11 cellular contexts compared by ENCODE assay signal in the genomic region with DNA sequence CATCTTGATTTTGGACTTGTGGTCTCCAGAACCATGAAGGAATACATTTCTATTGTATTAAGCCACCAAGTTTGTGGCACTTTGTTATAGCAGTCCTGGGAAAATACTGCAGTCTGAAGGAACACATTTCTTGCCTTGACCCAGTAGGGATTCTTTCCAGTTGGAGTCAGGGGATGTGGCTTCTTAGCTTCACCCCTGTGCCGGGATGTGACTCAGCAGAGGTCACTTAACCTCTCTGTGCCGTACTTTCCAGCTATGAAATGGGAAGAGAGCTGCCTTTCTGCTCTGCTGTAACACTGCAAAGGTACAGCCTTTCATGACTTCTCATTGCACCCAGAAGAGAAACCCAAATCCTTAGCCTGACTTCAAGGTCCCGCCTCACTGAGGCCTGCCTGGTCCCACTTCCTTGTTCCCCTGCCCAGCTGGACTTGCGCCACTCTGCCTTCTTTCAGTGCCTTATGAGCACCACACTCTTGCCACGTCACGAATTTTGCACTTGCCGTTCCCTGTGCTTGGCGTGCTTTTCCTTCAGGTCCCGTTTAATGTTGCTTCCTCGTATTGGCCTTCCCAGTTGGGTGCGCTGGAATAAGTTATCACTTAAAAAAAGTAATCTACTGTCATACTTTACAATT. TPM values are rescaled to one million over a fixed set of nuclear protein-coding genes. Genes with fewer than 3 reads are reported as not detected.
A peak's percentile ranks its signal among the peaks of the same experiment; 100 is the strongest.
DNase-seq lines count a peak whose midpoint lies in the region; ATAC-seq and TF ChIP-seq lines count a peak whose summit lies in the region.
"Had no signal": no experiment of that assay in that cellular context is flagged by ENCODE, and none has a peak within 500 bp of the region (broad histone marks: within the 10 kb centered on the region; RNA-seq: fewer than 3 reads in every experiment).

No MANE protein-coding gene starts in this region.

- POLR2A ChIA-PET in activated CD4-positive, alpha-beta T cell treated with anti-CD3 and anti-CD28 coated beads for 36 hours (lab: Charles Lee): no interaction called here

- CTCF ChIA-PET in activated CD4-positive, alpha-beta T cell treated with anti-CD3 and anti-CD28 coated beads for 36 hours (lab: Charles Lee): interaction anchor here (0.6 to 1.0 kb wide), 4 partner anchors 10 to 261 kb away, joined by 3 to 5 read pairs (median 3); no protein-coding TSS in a partner anchor

- no peak for TF ChIP-seq CTCF in upper lobe of right lung (IDR thresholded peaks at IDR 0.05)

- ATAC-seq in activated CD4-positive, alpha-beta T cell treated with anti-CD3 and anti-CD28 coated beads for 36 hours: no peak
- ATAC-seq in upper lobe of right lung (peak; percentile 86), GM19455 (IDR thresholded peaks at IDR 0.05; ENCODE audit: unreplicated experiment) (no peak)

- intact Hi-C loops in activated CD4-positive, alpha-beta T cell treated with anti-CD3 and anti-CD28 coated beads for 36 hours (cut with DNase I, micrococcal nuclease): no loop called here
- intact Hi-C loops in upper lobe of right lung (cut with DNase I): no loop called here

- H3K36me3 ChIP-seq in upper lobe of right lung: no peaks in the 10 kb centered on the region

- H3K4me3 ChIP-seq in upper lobe of right lung: no peak overlapping the region

- no peaks in the 10 kb centered on the region for H3K27me3 Mint-ChIP-seq in activated CD4-positive, alpha-beta T cell treated with anti-CD3 and anti-CD28 coated beads for 36 hours
- no peaks in the 10 kb centered on the region for H3K27me3 Mint-ChIP-seq in activated naive CD8-positive, alpha-beta T cell treated with anti-CD3 and anti-CD28 coated beads for 36 hours
- H3K27me3 Mint-ChIP-seq in immature natural killer cell (ENCODE audit: low read depth in 3 of 3): peaks cover 1 to 10% (median 2%) of the 10 kb centered on the region in 3 donors
- H3K27me3 Mint-ChIP-seq: memory B cell had no signal

- peaks cover 87% of the 10 kb centered on the region for H3K4me1 Mint-ChIP-seq in activated CD4-positive, alpha-beta T cell treated with anti-CD3 and anti-CD28 coated beads for 36 hours
- H3K4me1 Mint-ChIP-seq in activated naive CD8-positive, alpha-beta T cell treated with anti-CD3 and anti-CD28 coated beads for 36 hours: peaks cover 65% of the 10 kb centered on the region
- H3K4me1 Mint-ChIP-seq in immature natural killer cell: peaks cover 93 to 97% of the 10 kb centered on the region in 2 donors

- H3K27ac ChIP-seq in upper lobe of right lung: no peak overlapping the region

- no peaks in the 10 kb centered on the region for H3K9me3 ChIP-seq in upper lobe of right lung

- no peak overlapping the region for H3K4me3 Mint-ChIP-seq in activated CD4-positive, alpha-beta T cell treated with anti-CD3 and anti-CD28 coated beads for 36 hours
- H3K4me3 Mint-ChIP-seq in activated naive CD8-positive, alpha-beta T cell treated with anti-CD3 and anti-CD28 coated beads for 36 hours: no peak overlapping the region
- peak overlapping the region in 3 of 5 donors; percentile 11 to 36 (median 18) for H3K4me3 Mint-ChIP-seq in immature natural killer cell
- H3K4me3 Mint-ChIP-seq: memory B cell had no signal

- DNase-seq in activated CD4-positive, alpha-beta T cell treated with anti-CD3 and anti-CD28 coated beads for 36 hours: no peak
- DNase-seq in activated CD4-positive, alpha-beta T cell treated with anti-CD3 and anti-CD28 coated beads, Interleukin-2, amount 50 U/mL, for 4 hours: no peak
- no peak for DNase-seq in activated naive CD8-positive, alpha-beta T cell treated with anti-CD3 and anti-CD28 coated beads for 36 hours
- DNase-seq in immature natural killer cell: no peak
- DNase-seq in upper lobe of right lung: peak; percentile 77
- DNase-seq in NCI-H146 treated with DMSO at 0.1 percent for 48 hours (lab: John Stamatoyannopoulos, UW; ENCODE audit: unreplicated experiment): no peak
- no peak for DNase-seq in NCI-H345 treated with DMSO at 0.1 percent for 48 hours (lab: John Stamatoyannopoulos, UW; ENCODE audit: unreplicated experiment)
- DNase-seq: NCI-H2171; stimulated activated CD4-positive, alpha-beta T cell treated with anti-CD3 and anti-CD28 coated beads, Interleukin-4, amount 100 ng/mL, for 4 hours had no signal

- H3K36me3 Mint-ChIP-seq in activated CD4-positive, alpha-beta T cell treated with anti-CD3 and anti-CD28 coated beads for 36 hours (ENCODE audit: low read depth): peaks cover 22% of the 10 kb centered on the region
- peaks cover 30% of the 10 kb centered on the region for H3K36me3 Mint-ChIP-seq in activated naive CD8-positive, alpha-beta T cell treated with anti-CD3 and anti-CD28 coated beads for 36 hours
- H3K36me3 Mint-ChIP-seq in immature natural killer cell: peaks cover 7 to 27% (median 22%) of the 10 kb centered on the region in 3 donors

- H3K9me3 Mint-ChIP-seq in activated CD4-positive, alpha-beta T cell treated with anti-CD3 and anti-CD28 coated beads for 36 hours (ENCODE audit: low read depth): no peaks in the 10 kb centered on the region
- no peaks in the 10 kb centered on the region for H3K9me3 Mint-ChIP-seq in activated naive CD8-positive, alpha-beta T cell treated with anti-CD3 and anti-CD28 coated beads for 36 hours
- no peaks in the 10 kb centered on the region for H3K9me3 Mint-ChIP-seq in immature natural killer cell

- peaks cover 23% of the 10 kb centered on the region for H3K4me1 ChIP-seq in upper lobe of right lung

- H3K27ac Mint-ChIP-seq in activated CD4-positive, alpha-beta T cell treated with anti-CD3 and anti-CD28 coated beads for 36 hours: peak overlapping the region; percentile 17
- H3K27ac Mint-ChIP-seq in activated naive CD8-positive, alpha-beta T cell treated with anti-CD3 and anti-CD28 coated beads for 36 hours: peak overlapping the region; percentile 30
- peak overlapping the region; percentile 29 to 81 (median 65) for H3K27ac Mint-ChIP-seq in immature natural killer cell
- H3K27ac Mint-ChIP-seq: memory B cell had no signal

- H3K27me3 ChIP-seq in upper lobe of right lung: no peaks in the 10 kb centered on the region

RNA-seq across cellular contexts. Expression of a gene that starts 24.2 kb away (rescaled TPM):
- total RNA-seq in activated CD4-positive, alpha-beta T cell treated with anti-CD3 and anti-CD28 coated beads for 36 hours: 10 to 100 TPM; 33.3 to 33.6 TPM
- total RNA-seq in activated naive CD8-positive, alpha-beta T cell treated with anti-CD3 and anti-CD28 coated beads for 36 hours: 10 to 100 TPM; 19.1 to 21.9 TPM
- polyA plus RNA-seq in immature natural killer cell: 10 to 100 TPM; 42.5 to 90.1 (median 78.4) TPM
- total RNA-seq in upper lobe of right lung: 56.6 TPM

Comparison
In these comparisons a context has a peak if more than half of its experiments do, and no peak if none do; other contexts are left out.
1. H3K4me3 Mint-ChIP-seq: peak in immature natural killer cell (3 of 5); none in activated CD4-positive, alpha-beta T cell treated with anti-CD3 and anti-CD28 coated beads for 36 hours (single experiment) and activated naive CD8-positive, alpha-beta T cell treated with anti-CD3 and anti-CD28 coated beads for 36 hours (single experiment).
2. Peak in every context shown above with its lines, with median percentiles within 50 percentile points of each other: H3K27ac Mint-ChIP-seq.